ENCODE assay signal across 26 cellular contexts in genomic region chr1:176786274-176786673, GRCh38.
DNase-seq lines count a peak whose midpoint lies in the region; ATAC-seq, FAIRE-seq and TF ChIP-seq lines count a peak whose summit lies in the region.
"Had no signal": no experiment of that assay in that cellular context is flagged by ENCODE, and none has a peak within 500 bp of the region (broad histone marks: within the 10 kb centered on the region; RNA-seq: fewer than 3 reads in every experiment).

No MANE protein-coding gene starts in this region.

- CTCF ChIA-PET in GM12878 (lab: Yijun Ruan, JAX) = no interaction called here

- SMC1A ChIA-PET in GM12878 (lab: Charles Lee; ENCODE audit: uncharacterized antibody, unreplicated experiment) = no interaction called here

- 2% methylated on average over 4 of the region's 4 CpGs for WGBS in GM12878 (ENCODE audit: insufficient coverage, insufficient replicate concordance, low lambda C conversion rate, missing lambda C conversion rate)
- 45 to 57% (median 49%) methylated on average over 4 of the region's 4 CpGs for WGBS in small intestine, 3 donors

- BruUV-seq in GM12878 (replicated peaks; lab: Mats Ljungman, UMichigan) = no TSS peak

- H3K36me3 ChIP-seq in GM12878 (ENCODE audit: control insufficient read depth in 2 of 2, insufficient read depth in 2 of 2, low read length in 1 of 2) (no peaks in the 10 kb centered on the region), small intestine (ENCODE audit: control insufficient read depth in 2 of 2, insufficient read depth in 2 of 2, low read length in 2 of 2) (no peaks in the 10 kb centered on the region)
- H3K36me3 ChIP-seq: adrenal gland, breast epithelium, lower lobe of right lung had no signal

- no peaks in the 10 kb centered on the region for H3K79me2 ChIP-seq in GM12878 (ENCODE audit: control insufficient read depth, insufficient read depth, low read length)

- H3K27ac ChIP-seq in GM12878 (ENCODE audit: control insufficient read depth, insufficient read depth) = no peak overlapping the region
- no peak overlapping the region for H3K27ac ChIP-seq in small intestine (ENCODE audit: low read depth in 1 of 2, low read length in 1 of 2)
- H3K27ac ChIP-seq: adrenal gland, breast epithelium, lower lobe of right lung, PC-9, testis had no signal

- TF ChIP-seq CTCF in GM12878 (IDR thresholded peaks at IDR 0.05 in 2 of 3, conservative IDR thresholded peaks at IDR 0.05 in 1 of 3; ENCODE audit: control insufficient read depth in 2 of 3, extremely low read depth in 1 of 3, insufficient read depth in 1 of 3, low read depth in 3 of 3, low read length in 3 of 3) = no peak

- no peaks in the 10 kb centered on the region for H4K20me1 ChIP-seq in GM12878 (ENCODE audit: control insufficient read depth, insufficient read depth)

- FAIRE-seq in GM12878 (lab: Jason Lieb, UNC) = no peak
- no peak for FAIRE-seq in small intestine (lab: Jason Lieb, UNC)
- FAIRE-seq: A204.1, islet of Langerhans had no signal

- DNase-seq in ELR (ENCODE audit: low read depth) (peak; percentile 7), GM12878 (ENCODE audit: low read depth, low spot score) (no peak), small intestine (no peak), 8988T (no peak), cerebellum (ENCODE audit: low spot score) (no peak), DMS 273 (lab: John Stamatoyannopoulos, UW; ENCODE audit: unreplicated experiment) (no peak)
- DNase-seq: activated CD8-positive, alpha-beta T cell treated with anti-CD3 and anti-CD28 coated beads for 36 hours; activated gamma-delta T cell treated with Interleukin-2 at 50 U/mL for 16 hours; adrenal gland; COR-L47; dermis blood vessel endothelial cell; foreskin melanocyte; hypothalamus; lower lobe of right lung; naive B cell; NCI-H2029; NCI-H226; PC-9; stimulated activated naive B cell treated with anti-CD40 and anti-IgM and Interleukin-4, amounts not matched to agents 10 μg/mL and 1 μg/mL and 100 μg/mL, for 72 hours; testis had no signal

- no peak overlapping the region for H3K4me3 ChIP-seq in GM12878
- H3K4me3 ChIP-seq in small intestine (ENCODE audit: low read depth in 1 of 2, low read length in 2 of 2) = no peak overlapping the region
- H3K4me3 ChIP-seq: adrenal gland, breast epithelium, lower lobe of right lung, PC-9, testis had no signal

- in situ Hi-C loops in GM12878 (cut with MboI) = no loop called here

- intact Hi-C loops in GM12878 (cut with micrococcal nuclease; ENCODE audit: unreplicated experiment) = no loop called here

- no peak for TF ChIP-seq RAD21 in GM12878 (IDR thresholded peaks at IDR 0.05; ENCODE audit: insufficient read depth, low read depth, low read length)

- 0 out of 2 replicates have a peak overlapping the region, but pooled peaks have one; percentile 24 for H3K4me2 ChIP-seq in GM12878 (ENCODE audit: control insufficient read depth, insufficient read depth)
- H3K4me2 ChIP-seq: PC-9 had no signal

- RAD21 ChIA-PET in GM12878 (lab: Charles Lee; ENCODE audit: unreplicated experiment) = no interaction called here

- ATAC-seq in GM21390 (IDR thresholded peaks at IDR 0.05; ENCODE audit: unreplicated experiment) (peak; percentile 72), HG03159 (IDR thresholded peaks at IDR 0.05; ENCODE audit: unreplicated experiment) (peak; percentile 59), GM12878 (peak; percentile 31; the same call in 2 of the 3 replicates)
- ATAC-seq: activated CD8-positive, alpha-beta T cell treated with anti-CD3 and anti-CD28 coated beads for 36 hours; HCT116; lower lobe of right lung had no signal

- TF ChIP-seq POLR2A in GM12878 (IDR thresholded peaks at IDR 0.05; ENCODE audit: low read depth, low read length) = no peak

- no peaks in the 10 kb centered on the region for H3K4me1 ChIP-seq in GM12878 (ENCODE audit: control insufficient read depth, insufficient read depth, low read length)
- no peaks in the 10 kb centered on the region for H3K4me1 ChIP-seq in small intestine (ENCODE audit: control insufficient read depth in 2 of 2, insufficient read depth in 1 of 2, low read depth in 1 of 2, low read length in 1 of 2)
- H3K4me1 ChIP-seq: adrenal gland, breast epithelium, lower lobe of right lung, testis had no signal

- POLR2A ChIA-PET in GM12878 (lab: Charles Lee) = no interaction called here

- H3K9me3 ChIP-seq in GM12878 (replicated peaks; ENCODE audit: control insufficient read depth, insufficient read depth, low read length) = no peaks in the 10 kb centered on the region
- H3K9me3 ChIP-seq in small intestine (ENCODE audit: control insufficient read depth, low read depth) = no peaks in the 10 kb centered on the region
- H3K9me3 ChIP-seq: adrenal gland, breast epithelium, lower lobe of right lung, testis had no signal

- H3K9ac ChIP-seq in GM12878 (ENCODE audit: control insufficient read depth, insufficient read depth, low read length) = no peak overlapping the region

- TF ChIP-seq EP300 in GM12878 (IDR thresholded peaks at IDR 0.05; ENCODE audit: borderline replicate concordance in 1 of 2, control insufficient read depth in 1 of 2, low read depth in 2 of 2, low read length in 2 of 2) = no peak

- H3K27me3 ChIP-seq in GM12878 (replicated peaks in 1 of 2; ENCODE audit: control insufficient read depth in 2 of 2, insufficient read depth in 2 of 2, low read length in 1 of 2) (no peaks in the 10 kb centered on the region), small intestine (ENCODE audit: control insufficient read depth in 2 of 2, insufficient read depth in 2 of 2, low read length in 2 of 2) (no peaks in the 10 kb centered on the region)
- H3K27me3 ChIP-seq: adrenal gland, breast epithelium, testis had no signal

- no peak overlapping the region for H2AFZ ChIP-seq in GM12878 (ENCODE audit: control insufficient read depth, low read depth, low read length)
- H2AFZ ChIP-seq: PC-9 had no signal

TF ChIP-seq in GM12878, 131 proteins besides CTCF, POLR2A, EP300 and RAD21:
- TF ChIP-seq POU2F2 (IDR thresholded peaks at IDR 0.05; ENCODE audit: borderline replicate concordance, low read depth, low read length) (peak; percentile 30; the same call in 1 of the 3 replicates), BHLHE40 (IDR thresholded peaks at IDR 0.05; ENCODE audit: borderline replicate concordance in 1 of 2, low read depth in 2 of 2, low read length in 1 of 2) (no peak)
